In genomic region chr5:177249761-177250537, GRCh38 we compare ENCODE assay signal across 19 cellular contexts. TPM values are rescaled to one million over a fixed set of nuclear protein-coding genes. Genes with fewer than 3 reads are reported as not detected.
A peak's percentile ranks its signal among the peaks of the same experiment; 100 is the strongest.
DNase-seq lines count a peak whose midpoint lies in the region; ATAC-seq and TF ChIP-seq lines count a peak whose summit lies in the region.
"Had no signal": no experiment of that assay in that cellular context is flagged by ENCODE, and none has a peak within 500 bp of the region (broad histone marks: within the 10 kb centered on the region; RNA-seq: fewer than 3 reads in every experiment).

No MANE protein-coding gene starts in this region.

- no peaks in the 10 kb centered on the region for H3K27me3 Mint-ChIP-seq in stimulated activated naive B cell treated with anti-CD40 and anti-IgM and Interleukin-4, amounts not matched to agents 10 μg/mL and 1 μg/mL and 100 μg/mL, for 72 hours

- no peaks in the 10 kb centered on the region for H3K9me3 ChIP-seq in left ventricle myocardium inferior (replicated peaks)
- H3K9me3 ChIP-seq: A549, Caco-2, SJSA1 had no signal

- no peaks in the 10 kb centered on the region for H3K4me1 Mint-ChIP-seq in stimulated activated naive B cell treated with anti-CD40 and anti-IgM and Interleukin-4, amounts not matched to agents 10 μg/mL and 1 μg/mL and 100 μg/mL, for 72 hours

- H3K9me3 Mint-ChIP-seq in stimulated activated naive B cell treated with anti-CD40 and anti-IgM and Interleukin-4, amounts not matched to agents 10 μg/mL and 1 μg/mL and 100 μg/mL, for 72 hours = no peaks in the 10 kb centered on the region

- H3K27ac Mint-ChIP-seq in stimulated activated naive B cell treated with anti-CD40 and anti-IgM and Interleukin-4, amounts not matched to agents 10 μg/mL and 1 μg/mL and 100 μg/mL, for 72 hours = peak overlapping the region; percentile 47

- TF ChIP-seq EP300 in Ishikawa (IDR thresholded peaks at IDR 0.05; ENCODE audit: borderline replicate concordance) = peak; percentile 53; the same call in 1 of the 2 replicates

- intact Hi-C loops in left ventricle myocardium inferior (cut with micrococcal nuclease) = no loop called here
- intact Hi-C loops in left cardiac atrium (cut with DNase I) = no loop called here

- ATAC-seq in left cardiac atrium = no peak
- no peak for ATAC-seq in stimulated activated naive B cell treated with anti-CD40 and anti-IgM and Interleukin-4, amounts not matched to agents 10 μg/mL and 1 μg/mL and 100 μg/mL, for 72 hours (replicated peaks)
- ATAC-seq in HG03442 (IDR thresholded peaks at IDR 0.05; ENCODE audit: unreplicated experiment) = no peak
- ATAC-seq in HG02763 (IDR thresholded peaks at IDR 0.05; ENCODE audit: unreplicated experiment) = no peak
- ATAC-seq: A549 had no signal

- H3K27ac ChIP-seq in left ventricle myocardium inferior (replicated peaks) = peak overlapping the region; percentile 1
- H3K27ac ChIP-seq: A549, HL-60, SJSA1 had no signal

- peaks cover 28 to 41% of the 10 kb centered on the region in 2 donors for H3K36me3 Mint-ChIP-seq in stimulated activated naive B cell treated with anti-CD40 and anti-IgM and Interleukin-4, amounts not matched to agents 10 μg/mL and 1 μg/mL and 100 μg/mL, for 72 hours

- DNase-seq in left ventricle myocardium inferior = no peak
- no peak for DNase-seq in left cardiac atrium
- DNase-seq in kidney tubule cell (ENCODE audit: low spot score) = peak; percentile 78
- no peak for DNase-seq in stimulated activated naive B cell treated with anti-CD40 and anti-IgM and Interleukin-4, amounts not matched to agents 10 μg/mL and 1 μg/mL and 100 μg/mL, for 72 hours
- DNase-seq in inferior parietal cortex (ENCODE audit: extremely low spot score) = no peak
- DNase-seq: C1 segment of cervical spinal cord, Caco-2, DMS53, H7, MV-4-11, NCI-H1417, NCI-H1930, NCI-H748 treated with DMSO at 0.1 percent for 48 hours had no signal

- H3K4me1 ChIP-seq in left ventricle myocardium inferior = peaks cover 21% of the 10 kb centered on the region
- H3K4me1 ChIP-seq: Caco-2, SJSA1 had no signal

- TF ChIP-seq RAD21 in Ishikawa (IDR thresholded peaks at IDR 0.05; ENCODE audit: low read depth) = no peak

- TF ChIP-seq CTCF in left ventricle myocardium inferior (IDR thresholded peaks at IDR 0.05; ENCODE audit: borderline replicate concordance) = no peak

- peaks cover 83% of the 10 kb centered on the region for H3K36me3 ChIP-seq in left ventricle myocardium inferior

- no peak overlapping the region for H3K4me3 ChIP-seq in left ventricle myocardium inferior
- H3K4me3 ChIP-seq: A549, SJSA1 had no signal

- H3K27me3 ChIP-seq in left ventricle myocardium inferior (ENCODE audit: low read depth) = no peaks in the 10 kb centered on the region
- H3K27me3 ChIP-seq: SJSA1 had no signal

- no peak overlapping the region for H3K4me3 Mint-ChIP-seq in stimulated activated naive B cell treated with anti-CD40 and anti-IgM and Interleukin-4, amounts not matched to agents 10 μg/mL and 1 μg/mL and 100 μg/mL, for 72 hours

TF ChIP-seq in Ishikawa, 13 proteins besides CTCF, POLR2A, EP300 and RAD21:
- TF ChIP-seq MAX (IDR thresholded peaks at IDR 0.05) (peak; percentile 44; the same call in 1 of the 2 replicates), EGR1 (IDR thresholded peaks at IDR 0.05) (peak; percentile 47), CEBPB (IDR thresholded peaks at IDR 0.05) (no peak), USF1 (IDR thresholded peaks at IDR 0.05) (no peak), TCF12 (IDR thresholded peaks at IDR 0.05; ENCODE audit: low read depth) (peak; percentile 76), NFIC (IDR thresholded peaks at IDR 0.05) (peak; percentile 84), YY1 (IDR thresholded peaks at IDR 0.05; ENCODE audit: low read depth) (no peak), TEAD4 (IDR thresholded peaks at IDR 0.05) (peak; percentile 86), ZBTB7A (IDR thresholded peaks at IDR 0.05; ENCODE audit: low read depth) (peak; percentile 46; the same call in 1 of the 2 replicates)
TF ChIP-seq in Ishikawa: peak in this region for 6.

RNA-seq across cellular contexts. Expression of gene RAB24, which starts 53.6 kb away (rescaled TPM):
- total RNA-seq in left ventricle myocardium inferior (25.3 TPM), left cardiac atrium (10 to 100 TPM; 18.8 to 20.1 TPM)

RNA-seq across cellular contexts. Expression of gene PRELID1, which starts 53.6 kb away (rescaled TPM):
- total RNA-seq in left ventricle myocardium inferior (40.0 TPM), left cardiac atrium (10 to 100 TPM; 52.6 to 64.0 TPM)
